ENCODE assay signal across 7 cellular contexts in genomic region chr20:2451939-2452732, GRCh38. TPM values are rescaled to one million over a fixed set of nuclear protein-coding genes. Genes with fewer than 3 reads are reported as not detected.
A peak's percentile ranks its signal among the peaks of the same experiment; 100 is the strongest.
DNase-seq lines count a peak whose midpoint lies in the region; ATAC-seq and TF ChIP-seq lines count a peak whose summit lies in the region.

No MANE protein-coding gene starts in this region.

- TF ChIP-seq CTCF in GM12865 (IDR thresholded peaks at IDR 0.05; ENCODE audit: insufficient read depth, low read depth, low read length, missing control alignments), result peak; percentile 93
- TF ChIP-seq CTCF in gastrocnemius medialis (IDR thresholded peaks at IDR 0.05 in 4 of 5, conservative IDR thresholded peaks at IDR 0.05 in 1 of 5), result peak; percentile 51 to 82 (median 60)

- intact Hi-C loops in gastrocnemius medialis (cut with DNase I; ENCODE audit: low total_unique reads), result loop anchor here (1.0 kb wide), 1 partner anchor 245 kb away; no protein-coding TSS in a partner anchor

- TF ChIP-seq POLR2A in gastrocnemius medialis (IDR thresholded peaks at IDR 0.05) (no peak), GM18505 (IDR thresholded peaks at IDR 0.05; ENCODE audit: borderline replicate concordance, extremely low read depth, insufficient read depth, insufficient read length) (no peak)

- DNase-seq in GM12865 (ENCODE audit: low read depth), result peak; percentile 71
- peak; percentile 72 for DNase-seq in NCI-H146 treated with DMSO at 0.1 percent for 48 hours (lab: John Stamatoyannopoulos, UW; ENCODE audit: unreplicated experiment)
- peak; percentile 46 for DNase-seq in T-helper 2 cell treated with Interferon-gamma antibody and Interleukin-4, amounts not matched to agents 5 μg/mL and 100 μg/mL, for 36 hours (ENCODE audit: low spot score)
- DNase-seq in anterior cingulate cortex (lab: John Stamatoyannopoulos, UW), result peak in 55 of 58 donors; percentile 2 to 86 (median 50)
- peak; percentile 57 for DNase-seq in hepatic stellate cell (ENCODE audit: low spot score)
- DNase-seq in gastrocnemius medialis, result peak; percentile 37 to 57

- no peak overlapping the region for H3K4me3 Mint-ChIP-seq in T-helper 2 cell treated with Interferon-gamma antibody and Interleukin-4, amounts not matched to agents 5 μg/mL and 100 μg/mL, for 36 hours

- in situ Hi-C loops in gastrocnemius medialis (cut with MboI; ENCODE audit: low sequenced_read_pairs in 4 of 4), result loop anchor here in 2 of 4 donors (5.0 to 25.0 kb wide), 2 partner anchors 245 to 1340 kb away; partner anchors contain the start of gene PSMF1 (in 1 of the 2)

- ATAC-seq in gastrocnemius medialis (peak; percentile 42 to 83), GM18505 (IDR thresholded peaks at IDR 0.05; ENCODE audit: unreplicated experiment) (no peak)

- peaks cover 4% of the 10 kb centered on the region for H3K27me3 Mint-ChIP-seq in T-helper 2 cell treated with Interferon-gamma antibody and Interleukin-4, amounts not matched to agents 5 μg/mL and 100 μg/mL, for 36 hours (ENCODE audit: low read depth)

- H3K4me1 Mint-ChIP-seq in T-helper 2 cell treated with Interferon-gamma antibody and Interleukin-4, amounts not matched to agents 5 μg/mL and 100 μg/mL, for 36 hours (ENCODE audit: low read depth), result peaks cover 17% of the 10 kb centered on the region

- no peak overlapping the region for H3K27ac ChIP-seq in gastrocnemius medialis

- H3K4me1 ChIP-seq in gastrocnemius medialis, result no peaks in the 10 kb centered on the region

- H3K27me3 ChIP-seq in gastrocnemius medialis, result no peaks in the 10 kb centered on the region

- H3K36me3 Mint-ChIP-seq in T-helper 2 cell treated with Interferon-gamma antibody and Interleukin-4, amounts not matched to agents 5 μg/mL and 100 μg/mL, for 36 hours (ENCODE audit: low read depth), result no peaks in the 10 kb centered on the region

- no peaks in the 10 kb centered on the region for H3K9me3 Mint-ChIP-seq in T-helper 2 cell treated with Interferon-gamma antibody and Interleukin-4, amounts not matched to agents 5 μg/mL and 100 μg/mL, for 36 hours

- H3K36me3 ChIP-seq in gastrocnemius medialis, result no peaks in the 10 kb centered on the region

- no peak overlapping the region for H3K27ac Mint-ChIP-seq in T-helper 2 cell treated with Interferon-gamma antibody and Interleukin-4, amounts not matched to agents 5 μg/mL and 100 μg/mL, for 36 hours

- no peak overlapping the region for H3K4me3 ChIP-seq in GM12865 (ENCODE audit: low read depth, low read length)
- H3K4me3 ChIP-seq in gastrocnemius medialis, result no peak overlapping the region

- H3K9me3 ChIP-seq in gastrocnemius medialis, result no peaks in the 10 kb centered on the region

RNA-seq across cellular contexts. Expression of gene SNRPB, which starts 18.5 kb away (rescaled TPM):
- 100 to 1,000 TPM; 131 to 209 (median 190) TPM for total RNA-seq in gastrocnemius medialis

RNA-seq across cellular contexts. Expression of gene ZNF343, which starts 56.6 kb away (rescaled TPM):
- 10 to 100 TPM in 3 of 4 donors, 1 to 10 TPM in 1; 6.1 to 14.3 (median 12.7) TPM for total RNA-seq in gastrocnemius medialis
